In the genomic region with DNA sequence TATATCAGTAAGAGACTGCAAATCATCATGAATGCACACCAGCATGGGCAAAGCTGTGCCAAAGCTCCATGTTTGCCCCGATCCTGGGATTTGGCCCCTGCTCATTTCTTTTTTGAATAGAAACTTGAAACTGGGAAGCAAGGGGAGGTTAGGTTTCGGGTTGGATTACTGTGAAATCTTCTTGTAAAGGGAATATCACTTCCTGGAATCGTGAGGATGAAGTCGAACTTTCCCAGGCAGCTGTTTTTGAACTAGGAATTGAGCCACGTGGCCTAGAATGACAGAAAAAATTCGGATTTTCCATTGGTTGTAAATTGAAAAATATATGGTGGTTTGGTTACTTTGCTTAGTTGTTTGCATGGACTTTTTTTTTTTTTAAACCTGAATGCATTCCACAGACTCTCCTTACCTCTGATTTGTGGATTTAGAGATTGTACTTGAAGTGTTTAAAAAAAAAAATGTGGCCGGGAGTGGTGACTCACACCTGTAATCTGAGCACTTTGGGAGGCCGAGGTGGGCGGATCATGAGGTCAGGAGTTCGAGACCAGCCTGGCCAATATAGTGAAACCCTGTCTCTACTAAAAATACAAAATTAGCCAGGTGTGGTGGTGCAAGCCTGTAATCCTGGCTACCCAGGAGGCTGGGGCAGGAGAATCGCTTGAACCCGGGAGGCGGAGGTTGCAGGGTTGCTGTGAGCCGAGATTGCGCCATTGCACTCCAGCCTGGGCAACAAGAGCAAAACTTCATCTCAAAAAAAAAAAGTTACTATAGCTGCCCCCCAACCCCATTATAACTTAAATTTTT, we compare ENCODE assay signal across 14 cellular contexts. TPM values are rescaled to one million over a fixed set of nuclear protein-coding genes. Genes with fewer than 3 reads are reported as not detected.
DNase-seq lines count a peak whose midpoint lies in the region; ATAC-seq and TF ChIP-seq lines count a peak whose summit lies in the region.
"Had no signal": no experiment of that assay in that cellular context is flagged by ENCODE, and none has a peak within 500 bp of the region (broad histone marks: within the 10 kb centered on the region; RNA-seq: fewer than 3 reads in every experiment).

No MANE protein-coding gene starts in this region.

- CTCF ChIA-PET in mammary epithelial cell (lab: Charles Lee; ENCODE audit: low non-redundant PET) (interaction anchor here (0.6 to 1.4 kb wide), 4 partner anchors 35 to 213 kb away, joined by 3 to 19 read pairs (median 4); no protein-coding TSS in a partner anchor), Panc1 (lab: Charles Lee) (interaction anchor here (0.6 to 2.3 kb wide), 17 partner anchors 9 to 609 kb away, joined by 3 to 20 read pairs (median 5); a partner anchor contains a TSS)

- 0 out of 2 replicates have a peak, but pooled peaks have one; percentile 12 for ATAC-seq in Panc1
- ATAC-seq: stimulated activated memory B cell treated with anti-CD40 and anti-IgM and Interleukin-4, amounts not matched to agents 10 μg/mL and 1 μg/mL and 100 μg/mL, for 72 hours had no signal

- no peaks in the 10 kb centered on the region for H3K4me1 ChIP-seq in mammary epithelial cell (ENCODE audit: insufficient read depth, low read length)
- peaks cover 0 to 8% of the 10 kb centered on the region in 2 donors for H3K4me1 ChIP-seq in breast epithelium
- H3K4me1 ChIP-seq in Panc1 (ENCODE audit: control insufficient read depth, insufficient read depth, low read length), result no peaks in the 10 kb centered on the region
- peaks cover 11 to 21% (median 16%) of the 10 kb centered on the region in 4 donors for H3K4me1 ChIP-seq in stomach

- 67% methylated on average over 11 of the region's 15 CpGs for WGBS in mammary epithelial cell (ENCODE audit: low coverage, missing lambda C conversion rate)
- 56 to 71% (median 64%) methylated on average over 15 of the region's 15 CpGs for WGBS in stomach, 5 donors

- H3K36me3 ChIP-seq in mammary epithelial cell (ENCODE audit: insufficient read depth, low read length) (no peaks in the 10 kb centered on the region), breast epithelium (no peaks in the 10 kb centered on the region), Panc1 (ENCODE audit: control insufficient read depth, insufficient read depth, low read length) (no peaks in the 10 kb centered on the region), stomach (peaks cover 0 to 10% (median 3%) of the 10 kb centered on the region in 4 donors)

- BruUV-seq in mammary epithelial cell (replicated peaks; lab: Mats Ljungman, UMichigan) (no TSS peak), Panc1 (replicated peaks; lab: Mats Ljungman, UMichigan) (no TSS peak)

- in situ Hi-C loops in mammary epithelial cell (cut with MboI; ENCODE audit: low sequenced_read_pairs in 2 of 2), result no loop called here
- in situ Hi-C loops in Panc1 (cut with HindIII; ENCODE audit: low pct_unique_long_range_greater_than_20kb, low sequenced_read_pairs), result no loop called here

- no peaks in the 10 kb centered on the region for H4K20me1 ChIP-seq in mammary epithelial cell (ENCODE audit: insufficient read depth, low read length)

- TF ChIP-seq CTCF in mammary epithelial cell (conservative IDR thresholded peaks at IDR 0.05 in 1 of 2, IDR thresholded peaks at IDR 0.05 in 1 of 2; ENCODE audit: extremely low read depth in 1 of 2, insufficient read depth in 1 of 2, low read depth in 1 of 2, low read length in 2 of 2) (no peak), breast epithelium (IDR thresholded peaks at IDR 0.05) (no peak), Panc1 (IDR thresholded peaks at IDR 0.05) (no peak), fibroblast of mammary gland (conservative IDR thresholded peaks at IDR 0.05; ENCODE audit: control insufficient read depth, insufficient read depth, low read depth, low read length) (no peak), stomach (IDR thresholded peaks at IDR 0.05) (no peak)

- H3K27ac ChIP-seq in mammary epithelial cell (ENCODE audit: insufficient read depth, low read depth, low read length) (no peak overlapping the region), breast epithelium (peak overlapping the region in 1 of 2 donors; percentile 61), Panc1 (ENCODE audit: low read length) (no peak overlapping the region), stomach (peak overlapping the region in 3 of 5 donors; percentile 51 to 65 (median 57))

- no peak overlapping the region for H3K4me3 ChIP-seq in mammary epithelial cell (replicated peaks in 1 of 3; ENCODE audit: insufficient read depth in 1 of 3, low read depth in 2 of 3, low read length in 3 of 3)
- no peak overlapping the region for H3K4me3 ChIP-seq in breast epithelium
- H3K4me3 ChIP-seq in Panc1 (ENCODE audit: low read depth in 2 of 2, low read length in 2 of 2), result no peak overlapping the region
- no peak overlapping the region for H3K4me3 ChIP-seq in fibroblast of mammary gland (ENCODE audit: control insufficient read depth, low read depth, low read length)
- H3K4me3 ChIP-seq in stomach, result no peak overlapping the region

- H3K27me3 ChIP-seq in mammary epithelial cell (ENCODE audit: insufficient read depth, low read length) (no peaks in the 10 kb centered on the region), breast epithelium (no peaks in the 10 kb centered on the region), Panc1 (ENCODE audit: control insufficient read depth, insufficient read depth, low read length) (no peaks in the 10 kb centered on the region), stomach (no peaks in the 10 kb centered on the region)

- intact Hi-C loops in mammary epithelial cell (cut with micrococcal nuclease), result loop anchor here (1.0 to 10.0 kb wide), 3 partner anchors 65 to 451 kb away; no protein-coding TSS in a partner anchor
- intact Hi-C loops in breast epithelium (cut with DNase I; ENCODE audit: low total_unique reads), result loop anchor here (5.0 kb wide), 1 partner anchor 59 kb away; a partner anchor contains a TSS
- intact Hi-C loops in Panc1 (cut with micrococcal nuclease; ENCODE audit: unreplicated experiment), result loop anchor here (5.0 kb wide), 1 partner anchor 64 kb away; no protein-coding TSS in a partner anchor
- intact Hi-C loops in stomach (cut with DNase I; ENCODE audit: low total_unique reads), result no loop called here

- DNase-seq in mammary epithelial cell, result peak; percentile 8
- DNase-seq in breast epithelium (ENCODE audit: low spot score in 2 of 2), result no peak
- no peak for DNase-seq in Panc1 (ENCODE audit: low read depth, low spot score)
- peak; percentile 68 for DNase-seq in fibroblast of mammary gland (ENCODE audit: low read depth)
- DNase-seq in stomach, result no peak
- DNase-seq in SIG-M5 (lab: John Stamatoyannopoulos, UW), result no peak
- no peak for DNase-seq in UCSD-AML1 (lab: John Stamatoyannopoulos, UW; ENCODE audit: unreplicated experiment)
- no peak for DNase-seq in NCI-H2107 (lab: John Stamatoyannopoulos, UW)
- DNase-seq: activated naive CD8-positive, alpha-beta T cell treated with anti-CD3 and anti-CD28 coated beads, Interleukin-2, amount 10 ng/mL, durations not matched to agents 7 days and 5 days; activated T-cell treated with anti-CD3 and anti-CD28 coated beads for 4 hours; Calu3; cerebellar nuclear complex; kidney glomerular epithelial cell had no signal

- POLR2A ChIA-PET in Panc1 (lab: Charles Lee), result interaction anchor here (0.7 kb wide), 1 partner anchor 18 kb away, joined by 3 read pairs; no protein-coding TSS in a partner anchor

- dilution Hi-C loops in mammary epithelial cell (cut with HindIII; ENCODE audit: low sequenced_read_pairs), result no loop called here

- H2AFZ ChIP-seq in mammary epithelial cell (ENCODE audit: low read depth, low read length), result no peak overlapping the region

- H3K9ac ChIP-seq in mammary epithelial cell (ENCODE audit: insufficient read depth, low read length), result no peak overlapping the region

- H3K9me3 ChIP-seq in mammary epithelial cell (replicated peaks; ENCODE audit: insufficient read depth, low read length) (no peaks in the 10 kb centered on the region), breast epithelium (no peaks in the 10 kb centered on the region), Panc1 (ENCODE audit: control insufficient read depth, insufficient read depth, low read depth, low read length) (no peaks in the 10 kb centered on the region), stomach (no peaks in the 10 kb centered on the region)

- no peaks in the 10 kb centered on the region for H3K79me2 ChIP-seq in mammary epithelial cell (ENCODE audit: insufficient read depth, low read length)

- TF ChIP-seq EP300 in stomach (IDR thresholded peaks at IDR 0.05), result no peak

- no peak for TF ChIP-seq POLR2A in breast epithelium (IDR thresholded peaks at IDR 0.05)
- TF ChIP-seq POLR2A in stomach (IDR thresholded peaks at IDR 0.05), result no peak

- no peak overlapping the region for H3K4me2 ChIP-seq in mammary epithelial cell (ENCODE audit: insufficient read depth, low read depth, low read length)

RNA-seq across cellular contexts. Expression of a gene that starts 32.1 kb away (rescaled TPM):
- total RNA-seq in mammary epithelial cell (1 to 10 TPM; 2.2 to 6.0 TPM), breast epithelium (10 to 100 TPM in 2 of 3 donors, 1 to 10 TPM in 1; 2.1 to 86.3 (median 40.0) TPM), Panc1 (2021; ENCODE audit: unreplicated experiment) (4.7 TPM), stomach (1 to 10 TPM in 4 of 5 donors, under 1 TPM in 1; 0.89 to 5.8 (median 4.5) TPM)
- polyA plus RNA-seq in mammary epithelial cell (1.8 TPM), stomach (10 to 100 TPM in 1 of 3 donors, 1 to 10 TPM in 2; 1.7 to 16.5 (median 2.0) TPM)
- 1.4 TPM for polyA minus RNA-seq in mammary epithelial cell
- polyA plus RNA-seq in Panc1 (2012; ENCODE audit: insufficient read length), result 4.9 TPM

RNA-seq across cellular contexts. Expression of a gene that starts 59.7 kb away (rescaled TPM):
- total RNA-seq in mammary epithelial cell, result 1 to 10 TPM; 5.9 to 7.8 TPM
- 7.7 TPM for polyA plus RNA-seq in mammary epithelial cell
- polyA minus RNA-seq in mammary epithelial cell, result 36.0 TPM
- total RNA-seq in breast epithelium, result 10 to 100 TPM; 22.0 to 27.5 (median 22.2) TPM
- total RNA-seq in Panc1 (2021; ENCODE audit: unreplicated experiment), result 23.7 TPM
- polyA plus RNA-seq in Panc1 (2012; ENCODE audit: insufficient read length), result 14.0 TPM
- 10 to 100 TPM in 3 of 5 donors, 1 to 10 TPM in 2; 4.1 to 21.6 (median 17.1) TPM for total RNA-seq in stomach
- 10 to 100 TPM in 1 of 3 donors, 1 to 10 TPM in 2; 4.2 to 19.6 (median 7.0) TPM for polyA plus RNA-seq in stomach

Comparison
In these comparisons a context has a peak if more than half of its experiments do, and no peak if none do; other contexts are left out.
1. DNase-seq: peak in mammary epithelial cell (single experiment) and fibroblast of mammary gland (single experiment); none in breast epithelium (0 of 2), Panc1 (single experiment), stomach (single experiment), SIG-M5 (single experiment), UCSD-AML1 (single experiment) and NCI-H2107 (single experiment).
2. H3K27ac ChIP-seq: peak in stomach (3 of 5); none in mammary epithelial cell (single experiment) and Panc1 (single experiment).